ENCODE assay signal across 25 cellular contexts in the genomic region with DNA sequence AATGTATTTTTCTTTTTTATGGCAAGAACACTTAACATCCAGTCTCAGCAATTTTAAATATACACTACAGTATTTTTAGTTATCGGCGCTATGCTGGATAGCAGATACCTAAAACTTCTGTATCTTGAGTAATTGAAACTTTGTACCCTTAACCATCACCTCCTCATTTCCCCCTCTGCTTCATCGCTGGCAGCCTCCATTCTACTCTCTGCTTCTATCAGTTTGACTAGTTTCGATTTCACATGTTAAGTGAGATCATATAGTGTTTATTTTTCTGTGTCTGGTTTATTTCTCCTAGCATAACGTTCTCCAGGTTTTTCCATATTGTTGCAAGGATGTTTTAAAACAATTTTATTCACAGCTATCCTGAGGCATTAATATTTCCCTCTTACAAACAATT.
"Had no signal": no experiment of that assay in that cellular context is flagged by ENCODE, and none has a peak within 500 bp of the region (broad histone marks: within the 10 kb centered on the region; RNA-seq: fewer than 3 reads in every experiment).

No MANE protein-coding gene starts in this region.

- H3K4me1 Mint-ChIP-seq: T-helper 17 cell had no signal

- H3K27ac Mint-ChIP-seq: T-helper 17 cell had no signal

- H3K27me3 Mint-ChIP-seq: T-helper 17 cell had no signal

- FAIRE-seq: HepG2 had no signal

- H3K36me3 ChIP-seq: MG63, SJCRH30 had no signal

- H3K27ac ChIP-seq: RWPE1, SJCRH30 had no signal

- ATAC-seq: HepG2, Panc1, PC-3, SK-N-SH treated with all-trans-retinoic acid at 6 μM for 48 hours, T-helper 17 cell had no signal

- H3K4me3 ChIP-seq: MG63, SJCRH30 had no signal

- H3K9me3 ChIP-seq: MG63, SJCRH30 had no signal

- H3K4me3 Mint-ChIP-seq: T-helper 17 cell had no signal

- DNase-seq: IMR-90, Karpas-422, KG1, MG63, NCI-H1092, NCI-H1105 treated with DMSO at 0.1 percent for 48 hours, NCI-H1417 treated with DMSO at 0.1 percent for 48 hours, NCI-H146, NCI-H1694 treated with DMSO at 0.1 percent for 48 hours, NCI-H1930, NCI-H2081, NCI-H2107, NCI-H2227 treated with DMSO at 0.1 percent for 48 hours, NCI-H524, NCI-H526 treated with DMSO at 0.1 percent for 48 hours, NCI-H748 treated with DMSO at 0.1 percent for 48 hours, PC-3, SHP77 treated with DMSO at 0.1 percent for 48 hours, SJCRH30, T-helper 1 cell, T-helper 17 cell had no signal

- H3K27me3 ChIP-seq: MG63, SJCRH30 had no signal

- H3K4me1 ChIP-seq: SJCRH30 had no signal
